14 cellular contexts compared by ENCODE assay signal in the genomic region with DNA sequence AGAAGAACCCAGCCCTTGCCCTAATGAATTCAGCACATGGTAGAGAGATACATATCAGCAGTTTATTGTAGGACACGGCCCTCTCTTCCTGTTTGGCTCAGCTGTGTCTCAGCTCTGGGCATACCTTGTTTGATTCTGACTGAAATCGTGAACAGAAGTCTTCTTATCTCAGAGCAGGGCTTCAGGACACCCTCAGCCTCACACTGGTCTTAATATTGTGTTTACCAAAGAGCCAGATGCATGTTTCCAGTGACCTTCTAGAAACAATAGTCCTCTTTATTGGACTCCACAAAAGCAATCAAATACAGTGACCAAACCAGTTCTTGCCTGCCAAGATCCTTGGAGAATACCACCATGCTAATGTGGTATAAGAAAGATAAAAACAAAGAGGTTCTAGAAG.
"Had no signal": no experiment of that assay in that cellular context is flagged by ENCODE, and none has a peak within 500 bp of the region (broad histone marks: within the 10 kb centered on the region; RNA-seq: fewer than 3 reads in every experiment).

No MANE protein-coding gene starts in this region.

- H3K27me3 Mint-ChIP-seq: activated B cell treated with CpG ODN at 0.5 μM for 24 hours had no signal

- ATAC-seq: activated naive CD4-positive, alpha-beta T cell treated with anti-CD3 and anti-CD28 coated beads, Interleukin-2, amount 50 U/mL, for 72 hours; activated T-helper 17 cell treated with anti-CD3 and anti-CD28 coated beads, Interleukin-2, amount 50 U/mL, for 72 hours; left lung; T-cell had no signal

- H3K27me3 ChIP-seq: esophagus squamous epithelium, left lung, right atrium auricular region, transverse colon had no signal

- H3K4me3 Mint-ChIP-seq: activated B cell treated with CpG ODN at 0.5 μM for 24 hours; activated CD4-positive, alpha-beta T cell treated with anti-CD3 and anti-CD28 coated beads, Interleukin-2, amount 10 ng/mL, durations not matched to agents 24 days and 14 days; activated T-helper 17 cell treated with anti-CD3 and anti-CD28 coated beads, Interleukin-2, amount 50 U/mL, for 72 hours; T-cell had no signal

- H3K4me3 ChIP-seq: esophagus squamous epithelium, left lung, right atrium auricular region, transverse colon had no signal

- H3K9me3 Mint-ChIP-seq: activated B cell treated with CpG ODN at 0.5 μM for 24 hours; activated CD4-positive, alpha-beta T cell treated with anti-CD3 and anti-CD28 coated beads, Interleukin-2, amount 10 ng/mL, durations not matched to agents 24 days and 14 days; activated naive CD4-positive, alpha-beta T cell treated with anti-CD3 and anti-CD28 coated beads, Interleukin-2, amount 50 U/mL, for 72 hours; activated T-helper 17 cell treated with anti-CD3 and anti-CD28 coated beads, Interleukin-2, amount 50 U/mL, for 72 hours; T-cell had no signal

- DNase-seq: activated B cell treated with CpG ODN at 0.5 μM for 24 hours; activated CD4-positive, alpha-beta T cell treated with anti-CD3 and anti-CD28 coated beads, Interleukin-2, amount 10 ng/mL, durations not matched to agents 24 days and 14 days; activated CD8-positive, alpha-beta memory T cell treated with anti-CD3 and anti-CD28 coated beads for 24 hours; esophagus squamous epithelium; foreskin fibroblast; left lung; mesendoderm; small intestine; T-cell; T1000; transverse colon had no signal

- H3K36me3 Mint-ChIP-seq: activated naive CD4-positive, alpha-beta T cell treated with anti-CD3 and anti-CD28 coated beads, Interleukin-2, amount 50 U/mL, for 72 hours; T-cell had no signal

- H3K27ac ChIP-seq: esophagus squamous epithelium, right atrium auricular region, transverse colon had no signal

- H3K4me1 Mint-ChIP-seq: activated B cell treated with CpG ODN at 0.5 μM for 24 hours; activated T-helper 17 cell treated with anti-CD3 and anti-CD28 coated beads, Interleukin-2, amount 50 U/mL, for 72 hours; T-cell had no signal
